ENCODE assay signal across 8 cellular contexts in genomic region chr17:46818319-46818928, GRCh38. TPM values are rescaled to one million over a fixed set of nuclear protein-coding genes. Genes with fewer than 3 reads are reported as not detected.
DNase-seq lines count a peak whose midpoint lies in the region; ATAC-seq and TF ChIP-seq lines count a peak whose summit lies in the region.

A gene with protein sequence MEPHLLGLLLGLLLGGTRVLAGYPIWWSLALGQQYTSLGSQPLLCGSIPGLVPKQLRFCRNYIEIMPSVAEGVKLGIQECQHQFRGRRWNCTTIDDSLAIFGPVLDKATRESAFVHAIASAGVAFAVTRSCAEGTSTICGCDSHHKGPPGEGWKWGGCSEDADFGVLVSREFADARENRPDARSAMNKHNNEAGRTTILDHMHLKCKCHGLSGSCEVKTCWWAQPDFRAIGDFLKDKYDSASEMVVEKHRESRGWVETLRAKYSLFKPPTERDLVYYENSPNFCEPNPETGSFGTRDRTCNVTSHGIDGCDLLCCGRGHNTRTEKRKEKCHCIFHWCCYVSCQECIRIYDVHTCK (minus strand): TSS chr17:46818692. CDS start chr17:46818597, 95 bp downstream.

- no peak within 1 kb of the TSS for H3K27ac ChIP-seq in DOHH2 (ENCODE audit: low read depth, low read length)

- no peaks in the 10 kb centered on the region for H3K36me3 ChIP-seq in DOHH2 (ENCODE audit: control insufficient read depth, low read length)

- H3K4me2 ChIP-seq in DOHH2 (ENCODE audit: low read length): peak within 1 kb of the TSS; percentile 28; the same call in 1 of the 2 replicates

- H3K4me1 ChIP-seq in DOHH2 (ENCODE audit: control insufficient read depth, low read length): no peaks in the 10 kb centered on the region

- H3K4me3 ChIP-seq in DOHH2 (ENCODE audit: low read length): no peak within 1 kb of the TSS
- peak within 1 kb of the TSS; percentile 59 for H3K4me3 ChIP-seq in iPS-18c (ENCODE audit: insufficient read depth, low read depth, low read length)

- peak; percentile 80 for DNase-seq in NCI-H69 (lab: John Stamatoyannopoulos, UW)
- DNase-seq in activated effector memory CD4-positive, alpha-beta T cell treated with anti-CD3 and anti-CD28 coated beads, Interleukin-2, amount 50 U/mL, for 16 hours: peak; percentile 80
- DNase-seq in stimulated activated CD4-positive, alpha-beta T cell treated with anti-CD3 and anti-CD28 coated beads, Interleukin-4, amount 100 ng/mL, for 4 hours: peak; percentile 60
- DNase-seq in cerebellar nuclear complex (lab: John Stamatoyannopoulos, UW): no peak

- H3F3A ChIP-seq in DOHH2 (ENCODE audit: control insufficient read depth, insufficient read depth): no peaks in the 10 kb centered on the region

- ATAC-seq in HG02642 (IDR thresholded peaks at IDR 0.05; ENCODE audit: poor library complexity, unreplicated experiment): no peak
- no peak for ATAC-seq in esophagus mucosa

- H3K79me2 ChIP-seq in DOHH2 (ENCODE audit: control insufficient read depth, low read length): no peaks in the 10 kb centered on the region

- H3K9me2 ChIP-seq in DOHH2 (replicated peaks; ENCODE audit: control insufficient read depth, low read length): no peaks in the 10 kb centered on the region

- no peaks in the 10 kb centered on the region; the same call in 1 of the 2 replicates for H4K20me1 ChIP-seq in DOHH2 (ENCODE audit: control insufficient read depth, insufficient read depth, low read depth, low read length)

- peaks cover 57% of the 10 kb centered on the region for H3K27me3 ChIP-seq in DOHH2 (ENCODE audit: control insufficient read depth, low read length)

- no peak for TF ChIP-seq CTCF in DOHH2 (IDR thresholded peaks at IDR 0.05; ENCODE audit: low read depth, low read length, poor library complexity, severe bottlenecking)

- H3K9me3 ChIP-seq in DOHH2 (ENCODE audit: control insufficient read depth, insufficient read depth, low read length) (no peaks in the 10 kb centered on the region), iPS-18c (ENCODE audit: control insufficient read depth, insufficient read depth, low read length) (no peaks in the 10 kb centered on the region)

RNA-seq across cellular contexts. Expression of the gene that starts here (rescaled TPM):
- total RNA-seq in esophagus mucosa: 5.9 TPM

Comparison
In these comparisons a context has a peak if more than half of its experiments do, and no peak if none do; other contexts are left out.
1. DNase-seq: peak in NCI-H69 (single experiment), activated effector memory CD4-positive, alpha-beta T cell treated with anti-CD3 and anti-CD28 coated beads, Interleukin-2, amount 50 U/mL, for 16 hours (single experiment) and stimulated activated CD4-positive, alpha-beta T cell treated with anti-CD3 and anti-CD28 coated beads, Interleukin-4, amount 100 ng/mL, for 4 hours (2 of 2); none in cerebellar nuclear complex (0 of 2).